Comparison of ENCODE assay signal across 1 cellular context in the genomic region with DNA sequence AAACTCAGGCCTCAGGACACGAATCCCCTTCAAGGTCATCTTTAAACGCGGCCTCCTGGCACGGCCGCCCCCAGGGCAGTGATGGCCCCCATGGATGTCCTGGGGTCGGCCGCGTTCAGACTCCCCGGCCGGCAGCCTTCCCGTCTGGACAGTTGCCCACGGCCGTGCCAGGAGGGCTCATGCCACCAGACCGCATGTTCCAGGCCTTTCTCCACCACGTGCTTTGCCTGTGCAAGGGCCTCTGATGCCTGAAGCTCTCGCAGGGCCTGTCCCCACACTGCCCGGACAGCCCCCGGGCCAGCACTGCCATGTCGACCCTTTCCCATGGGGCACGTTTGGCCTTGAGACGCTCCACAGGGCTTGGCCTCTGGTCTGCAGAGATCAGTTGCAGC.
TF ChIP-seq lines count a peak whose summit lies in the region.

No MANE protein-coding gene starts in this region.

TF ChIP-seq in HepG2, 621 proteins besides CTCF, POLR2A, EP300 and RAD21:
- TF ChIP-seq, protein P1, sequence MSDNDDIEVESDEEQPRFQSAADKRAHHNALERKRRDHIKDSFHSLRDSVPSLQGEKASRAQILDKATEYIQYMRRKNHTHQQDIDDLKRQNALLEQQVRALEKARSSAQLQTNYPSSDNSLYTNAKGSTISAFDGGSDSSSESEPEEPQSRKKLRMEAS (IDR thresholded peaks at IDR 0.05), result peak; percentile 48; the same call in 1 of the 2 replicates
- TF ChIP-seq TBP (CRISPR knock-in tag; IDR thresholded peaks at IDR 0.05) (no peak), ATF7 (IDR thresholded peaks at IDR 0.05) (no peak), ATF7 (CRISPR knock-in tag; IDR thresholded peaks at IDR 0.05) (no peak), HCFC1 (IDR thresholded peaks at IDR 0.05; ENCODE audit: low read depth, low read length) (no peak), SNRNP70 (IDR thresholded peaks at IDR 0.05; ENCODE audit: low read depth, low read length) (no peak), MYC (CRISPR knock-in tag; IDR thresholded peaks at IDR 0.05; ENCODE audit: borderline replicate concordance) (peak; percentile 24; the same call in 1 of the 2 replicates), EZH2 (conservative IDR thresholded peaks at IDR 0.05; ENCODE audit: low read depth, low read length) (0 out of 2 replicates have a peak, but pooled peaks have one; percentile 60), RNF2 (conservative IDR thresholded peaks at IDR 0.05; ENCODE audit: low read depth) (0 out of 2 replicates have a peak, but pooled peaks have one; percentile 18), HNRNPL (IDR thresholded peaks at IDR 0.05; ENCODE audit: low read depth, low read length) (peak; percentile 42; the same call in 1 of the 2 replicates), ZNF326 (CRISPR knock-in tag; IDR thresholded peaks at IDR 0.05; ENCODE audit: borderline replicate concordance) (no peak)
- TF ChIP-seq, protein P2, sequence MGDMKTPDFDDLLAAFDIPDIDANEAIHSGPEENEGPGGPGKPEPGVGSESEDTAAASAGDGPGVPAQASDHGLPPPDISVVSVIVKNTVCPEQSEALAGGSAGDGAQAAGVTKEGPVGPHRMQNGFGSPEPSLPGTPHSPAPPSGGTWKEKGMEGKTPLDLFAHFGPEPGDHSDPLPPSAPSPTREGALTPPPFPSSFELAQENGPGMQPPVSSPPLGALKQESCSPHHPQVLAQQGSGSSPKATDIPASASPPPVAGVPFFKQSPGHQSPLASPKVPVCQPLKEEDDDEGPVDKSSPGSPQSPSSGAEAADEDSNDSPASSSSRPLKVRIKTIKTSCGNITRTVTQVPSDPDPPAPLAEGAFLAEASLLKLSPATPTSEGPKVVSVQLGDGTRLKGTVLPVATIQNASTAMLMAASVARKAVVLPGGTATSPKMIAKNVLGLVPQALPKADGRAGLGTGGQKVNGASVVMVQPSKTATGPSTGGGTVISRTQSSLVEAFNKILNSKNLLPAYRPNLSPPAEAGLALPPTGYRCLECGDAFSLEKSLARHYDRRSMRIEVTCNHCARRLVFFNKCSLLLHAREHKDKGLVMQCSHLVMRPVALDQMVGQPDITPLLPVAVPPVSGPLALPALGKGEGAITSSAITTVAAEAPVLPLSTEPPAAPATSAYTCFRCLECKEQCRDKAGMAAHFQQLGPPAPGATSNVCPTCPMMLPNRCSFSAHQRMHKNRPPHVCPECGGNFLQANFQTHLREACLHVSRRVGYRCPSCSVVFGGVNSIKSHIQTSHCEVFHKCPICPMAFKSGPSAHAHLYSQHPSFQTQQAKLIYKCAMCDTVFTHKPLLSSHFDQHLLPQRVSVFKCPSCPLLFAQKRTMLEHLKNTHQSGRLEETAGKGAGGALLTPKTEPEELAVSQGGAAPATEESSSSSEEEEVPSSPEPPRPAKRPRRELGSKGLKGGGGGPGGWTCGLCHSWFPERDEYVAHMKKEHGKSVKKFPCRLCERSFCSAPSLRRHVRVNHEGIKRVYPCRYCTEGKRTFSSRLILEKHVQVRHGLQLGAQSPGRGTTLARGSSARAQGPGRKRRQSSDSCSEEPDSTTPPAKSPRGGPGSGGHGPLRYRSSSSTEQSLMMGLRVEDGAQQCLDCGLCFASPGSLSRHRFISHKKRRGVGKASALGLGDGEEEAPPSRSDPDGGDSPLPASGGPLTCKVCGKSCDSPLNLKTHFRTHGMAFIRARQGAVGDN (CRISPR knock-in tag; IDR thresholded peaks at IDR 0.05), result peak; percentile 56
